In genomic region chr6:113786168-113786567, GRCh38 we compare ENCODE assay signal across 1 cellular context.
TF ChIP-seq lines count a peak whose summit lies in the region.

No MANE protein-coding gene starts in this region.

TF ChIP-seq in HCT116, 20 proteins besides CTCF, POLR2A, EP300 and RAD21:
- no peak for TF ChIP-seq ZBTB33 (IDR thresholded peaks at IDR 0.05; ENCODE audit: extremely low read depth, insufficient replicate concordance, low read length)
- no peak for TF ChIP-seq SIN3A (IDR thresholded peaks at IDR 0.05; ENCODE audit: low read depth)
- peak; percentile 15; the same call in 1 of the 2 replicates for TF ChIP-seq SP1 (IDR thresholded peaks at IDR 0.05; ENCODE audit: low read depth)
